ENCODE assay signal across 10 cellular contexts in the genomic region with DNA sequence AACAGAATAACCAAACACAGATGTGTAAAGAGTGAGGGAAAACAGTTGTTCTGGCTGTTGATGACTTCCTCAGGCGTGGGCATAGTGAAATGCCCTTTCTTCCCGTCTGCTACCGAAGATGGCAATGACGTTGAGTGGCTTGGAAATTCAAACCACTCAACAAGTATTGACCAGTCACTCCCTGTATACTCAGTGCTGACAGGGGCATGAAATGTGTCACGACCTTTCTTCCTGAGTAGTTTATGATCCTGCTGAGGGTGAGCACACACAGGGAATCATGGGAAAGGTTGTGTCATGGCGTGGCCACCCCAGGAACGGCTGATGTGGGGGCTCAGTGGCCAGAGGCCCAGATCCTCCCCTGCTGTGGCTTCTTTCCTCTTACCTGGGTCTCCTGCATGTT.
"Had no signal": no experiment of that assay in that cellular context is flagged by ENCODE, and none has a peak within 500 bp of the region (broad histone marks: within the 10 kb centered on the region; RNA-seq: fewer than 3 reads in every experiment).

No MANE protein-coding gene starts in this region.

- ATAC-seq: stimulated activated naive CD8-positive, alpha-beta T cell treated with anti-CD3 and anti-CD28 coated beads, Interleukin-15, amount 100 ng/mL, for 72 hours had no signal

- H3K36me3 ChIP-seq: adrenal gland, esophagus squamous epithelium had no signal

- DNase-seq: activated B cell treated with CpG ODN at 0.5 μM for 24 hours; activated CD4-positive, alpha-beta T cell treated with anti-CD3 and anti-CD28 coated beads, Interleukin-2, amount 10 ng/mL, durations not matched to agents 7 days and 5 days; activated naive CD4-positive, alpha-beta T cell treated with anti-CD3 and anti-CD28 coated beads, Interleukin-2, amount 50 U/mL, for 16 hours; adrenal gland; esophagus squamous epithelium; foreskin fibroblast; stimulated activated CD4-positive, alpha-beta T cell treated with anti-CD3 and anti-CD28 coated beads, Interleukin-4, amount 100 ng/mL, for 4 hours; stimulated activated naive CD8-positive, alpha-beta T cell treated with anti-CD3 and anti-CD28 coated beads, Interleukin-15, amount 100 ng/mL, for 72 hours; T-helper 1 cell; testis had no signal

- H3K4me3 ChIP-seq: adrenal gland, testis had no signal

- H3K27me3 ChIP-seq: adrenal gland, esophagus squamous epithelium, testis had no signal

- H3K27ac ChIP-seq: adrenal gland, esophagus squamous epithelium, testis had no signal

- H3K9me3 ChIP-seq: adrenal gland, esophagus squamous epithelium, testis had no signal

- H3K4me1 ChIP-seq: testis had no signal
